ENCODE assay signal across 8 cellular contexts in the genomic region with DNA sequence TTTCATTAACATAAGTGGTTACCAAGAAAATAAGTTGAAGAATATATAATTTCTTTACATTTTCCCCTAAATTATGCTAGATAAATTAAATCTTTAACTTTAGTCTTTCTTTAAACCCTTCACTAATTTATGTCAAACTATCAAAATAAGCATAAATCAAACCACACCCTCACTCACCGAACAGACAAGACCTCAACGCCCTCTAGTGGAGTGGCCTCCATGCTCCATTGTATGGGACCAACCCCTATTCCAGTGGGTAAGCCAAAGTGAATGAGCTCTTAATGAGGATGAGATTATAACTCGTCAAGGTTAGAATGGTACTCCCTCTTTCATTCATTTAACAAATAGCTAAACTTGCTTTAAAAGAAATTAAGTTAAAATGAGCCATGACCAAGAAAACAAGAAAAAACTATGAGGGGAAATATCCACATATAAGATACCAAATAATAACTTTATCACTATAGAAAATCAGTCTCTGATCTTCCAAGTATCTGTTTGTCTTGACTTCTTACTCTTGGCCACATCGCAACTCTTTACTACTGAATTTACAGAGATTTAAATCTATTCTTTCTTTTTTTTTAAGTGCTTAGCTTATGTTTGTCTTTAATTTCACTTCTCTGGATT. TPM values are rescaled to one million over a fixed set of nuclear protein-coding genes. Genes with fewer than 3 reads are reported as not detected.
A peak's percentile ranks its signal among the peaks of the same experiment; 100 is the strongest.
DNase-seq lines count a peak whose midpoint lies in the region; ATAC-seq and TF ChIP-seq lines count a peak whose summit lies in the region.

No MANE protein-coding gene starts in this region.

- H3K27ac Mint-ChIP-seq in activated CD4-positive, alpha-beta T cell treated with anti-CD3 and anti-CD28 coated beads, Interleukin-2, amount 10 ng/mL, durations not matched to agents 7 days and 5 days = no peak overlapping the region

- H3K27ac ChIP-seq in coronary artery (no peak overlapping the region), lower lobe of right lung (no peak overlapping the region)

- no peaks in the 10 kb centered on the region for H3K27me3 ChIP-seq in lower lobe of right lung (ENCODE audit: low read depth)

- H3K27me3 Mint-ChIP-seq in activated CD4-positive, alpha-beta T cell treated with anti-CD3 and anti-CD28 coated beads, Interleukin-2, amount 10 ng/mL, durations not matched to agents 7 days and 5 days = no peaks in the 10 kb centered on the region

- no peaks in the 10 kb centered on the region for H3K4me1 ChIP-seq in lower lobe of right lung

- TF ChIP-seq CTCF in GM12873 (IDR thresholded peaks at IDR 0.05; ENCODE audit: insufficient read depth, low read depth, low read length, missing control alignments) (peak; percentile 88), coronary artery (IDR thresholded peaks at IDR 0.05) (peak; percentile 43), lower lobe of right lung (IDR thresholded peaks at IDR 0.05) (peak; percentile 86)

- no peaks in the 10 kb centered on the region for H3K9me3 ChIP-seq in lower lobe of right lung

- no peaks in the 10 kb centered on the region for H3K36me3 Mint-ChIP-seq in activated CD4-positive, alpha-beta T cell treated with anti-CD3 and anti-CD28 coated beads, Interleukin-2, amount 10 ng/mL, durations not matched to agents 7 days and 5 days (ENCODE audit: low read depth)

- H3K9me3 Mint-ChIP-seq in activated CD4-positive, alpha-beta T cell treated with anti-CD3 and anti-CD28 coated beads, Interleukin-2, amount 10 ng/mL, durations not matched to agents 7 days and 5 days = no peaks in the 10 kb centered on the region

- no peak overlapping the region for H3K4me3 Mint-ChIP-seq in activated CD4-positive, alpha-beta T cell treated with anti-CD3 and anti-CD28 coated beads, Interleukin-2, amount 10 ng/mL, durations not matched to agents 7 days and 5 days

- H3K36me3 ChIP-seq in lower lobe of right lung = no peaks in the 10 kb centered on the region

- CTCF ChIA-PET in activated CD4-positive, alpha-beta T cell treated with anti-CD3 and anti-CD28 coated beads, Interleukin-2, amount 10 ng/mL, durations not matched to agents 7 days and 5 days (lab: Charles Lee) = interaction anchor here (0.6 to 1.8 kb wide), 19 partner anchors 9 to 816 kb away, joined by 3 to 19 read pairs (median 3); a partner anchor contains a TSS

- H3K4me1 Mint-ChIP-seq in activated CD4-positive, alpha-beta T cell treated with anti-CD3 and anti-CD28 coated beads, Interleukin-2, amount 10 ng/mL, durations not matched to agents 7 days and 5 days = peaks cover 37% of the 10 kb centered on the region

- intact Hi-C loops in lower lobe of right lung (cut with DNase I) = no loop called here

- no peak overlapping the region for H3K4me3 ChIP-seq in coronary artery
- H3K4me3 ChIP-seq in lower lobe of right lung = no peak overlapping the region

- peak; percentile 89 for ATAC-seq in HG02759 (IDR thresholded peaks at IDR 0.05; ENCODE audit: unreplicated experiment)
- peak; percentile 75 to 85 for ATAC-seq in lower lobe of right lung

- peak; percentile 65 for DNase-seq in A172 (ENCODE audit: low spot score)
- peak; percentile 16 for DNase-seq in NCI-H1694 treated with DMSO at 0.1 percent for 48 hours (lab: John Stamatoyannopoulos, UW)
- DNase-seq in activated CD4-positive, alpha-beta T cell treated with anti-CD3 and anti-CD28 coated beads, Interleukin-2, amount 10 ng/mL, durations not matched to agents 7 days and 5 days = peak; percentile 83
- DNase-seq in coronary artery (ENCODE audit: low spot score) = no peak
- peak; percentile 67 for DNase-seq in lower lobe of right lung
- peak; percentile 30 to 46 for DNase-seq in stimulated activated CD8-positive, alpha-beta memory T cell treated with anti-CD3 and anti-CD28 coated beads, Interleukin-2, amount 100 ng/mL, for 1 hour (ENCODE audit: low read depth in 2 of 2)

- POLR2A ChIA-PET in activated CD4-positive, alpha-beta T cell treated with anti-CD3 and anti-CD28 coated beads, Interleukin-2, amount 10 ng/mL, durations not matched to agents 7 days and 5 days (lab: Charles Lee) = interaction anchor here (1.0 kb wide), 1 partner anchor 115 kb away, joined by 5 read pairs; no protein-coding TSS in a partner anchor

RNA-seq across cellular contexts. Expression of a gene that starts 15.6 kb away (rescaled TPM):
- 3.3 and 5.2 TPM in 2 replicates for total RNA-seq in A172 (2014; rRNA removed; shearing (Covaris generic))
- 1 to 10 TPM; 1.7 to 2.1 TPM for total RNA-seq in activated CD4-positive, alpha-beta T cell treated with anti-CD3 and anti-CD28 coated beads, Interleukin-2, amount 10 ng/mL, durations not matched to agents 7 days and 5 days
- total RNA-seq in lower lobe of right lung = 3.9 TPM
